Comparison of ENCODE assay signal across 9 cellular contexts in genomic region chr1:229325873-229326502, GRCh38. TPM values are rescaled to one million over a fixed set of nuclear protein-coding genes. Genes with fewer than 3 reads are reported as not detected.
A peak's percentile ranks its signal among the peaks of the same experiment; 100 is the strongest.
DNase-seq lines count a peak whose midpoint lies in the region; ATAC-seq and TF ChIP-seq lines count a peak whose summit lies in the region.
"Had no signal": no experiment of that assay in that cellular context is flagged by ENCODE, and none has a peak within 500 bp of the region (broad histone marks: within the 10 kb centered on the region; RNA-seq: fewer than 3 reads in every experiment).

No MANE protein-coding gene starts in this region.

- peaks cover 13% of the 10 kb centered on the region for H3K36me3 ChIP-seq in effector memory CD4-positive, alpha-beta T cell (ENCODE audit: control insufficient read depth, insufficient read depth, low read length)
- peaks cover 0 to 67% (median 54%) of the 10 kb centered on the region in 9 donors for H3K36me3 ChIP-seq in heart left ventricle

- POLR2A ChIA-PET in activated CD4-positive, alpha-beta T cell treated with anti-CD3 and anti-CD28 coated beads, Interleukin-2, amount 10 ng/mL, durations not matched to agents 7 days and 5 days (lab: Charles Lee) = no interaction called here

- intact Hi-C loops in heart left ventricle (cut with DNase I) = no loop called here

- CTCF ChIA-PET in activated CD4-positive, alpha-beta T cell treated with anti-CD3 and anti-CD28 coated beads, Interleukin-2, amount 10 ng/mL, durations not matched to agents 7 days and 5 days (lab: Charles Lee) = interaction anchor here (1.2 to 1.7 kb wide), 2 partner anchors 13 to 17 kb away, joined by 3 read pairs; partner anchors contain the start of gene CCSAP

- H3K4me1 Mint-ChIP-seq in activated CD4-positive, alpha-beta T cell treated with anti-CD3 and anti-CD28 coated beads, Interleukin-2, amount 10 ng/mL, durations not matched to agents 7 days and 5 days = peaks cover 22% of the 10 kb centered on the region
- H3K4me1 Mint-ChIP-seq in stimulated activated naive B cell treated with anti-CD40 and anti-IgM and Interleukin-4, amounts not matched to agents 10 μg/mL and 1 μg/mL and 100 μg/mL, for 72 hours = peaks cover 23 to 25% of the 10 kb centered on the region in 2 donors

- H3K9me3 ChIP-seq in effector memory CD4-positive, alpha-beta T cell (ENCODE audit: control insufficient read depth, low read length) = no peaks in the 10 kb centered on the region
- no peaks in the 10 kb centered on the region for H3K9me3 ChIP-seq in heart left ventricle

- peak overlapping the region; percentile 6 for H3K4me3 ChIP-seq in effector memory CD4-positive, alpha-beta T cell (ENCODE audit: insufficient read depth, low read depth, low read length, poor library complexity, severe bottlenecking)
- H3K4me3 ChIP-seq in heart left ventricle = peak overlapping the region in 1 of 12 donors; percentile 1

- ATAC-seq in stimulated activated naive B cell treated with anti-CD40 and anti-IgM and Interleukin-4, amounts not matched to agents 10 μg/mL and 1 μg/mL and 100 μg/mL, for 72 hours (replicated peaks) = peak in 1 of 2 donors; percentile 28
- no peak for ATAC-seq in heart left ventricle

- no peak for TF ChIP-seq CTCF in heart left ventricle (IDR thresholded peaks at IDR 0.05)

- H3K27me3 ChIP-seq in effector memory CD4-positive, alpha-beta T cell (replicated peaks; ENCODE audit: control insufficient read depth, insufficient read depth, low read length, poor library complexity, severe bottlenecking) = no peaks in the 10 kb centered on the region
- no peaks in the 10 kb centered on the region for H3K27me3 ChIP-seq in heart left ventricle

- H3K4me3 Mint-ChIP-seq in activated CD4-positive, alpha-beta T cell treated with anti-CD3 and anti-CD28 coated beads, Interleukin-2, amount 10 ng/mL, durations not matched to agents 7 days and 5 days = no peak overlapping the region
- peak overlapping the region in 1 of 2 donors; percentile 60 for H3K4me3 Mint-ChIP-seq in stimulated activated naive B cell treated with anti-CD40 and anti-IgM and Interleukin-4, amounts not matched to agents 10 μg/mL and 1 μg/mL and 100 μg/mL, for 72 hours

- H3K9me3 Mint-ChIP-seq in activated CD4-positive, alpha-beta T cell treated with anti-CD3 and anti-CD28 coated beads, Interleukin-2, amount 10 ng/mL, durations not matched to agents 7 days and 5 days = no peaks in the 10 kb centered on the region
- no peaks in the 10 kb centered on the region for H3K9me3 Mint-ChIP-seq in stimulated activated naive B cell treated with anti-CD40 and anti-IgM and Interleukin-4, amounts not matched to agents 10 μg/mL and 1 μg/mL and 100 μg/mL, for 72 hours

- WGBS in heart left ventricle, 4 donors = 76 to 84% (median 80%) methylated on average over 10 of the region's 10 CpGs

- H3K4me1 ChIP-seq in effector memory CD4-positive, alpha-beta T cell (ENCODE audit: control insufficient read depth, insufficient read depth, low read length, poor library complexity, severe bottlenecking) = peaks cover 14% of the 10 kb centered on the region
- peaks cover 0 to 20% (median 0%) of the 10 kb centered on the region in 12 donors for H3K4me1 ChIP-seq in heart left ventricle

- H3K27ac Mint-ChIP-seq in activated CD4-positive, alpha-beta T cell treated with anti-CD3 and anti-CD28 coated beads, Interleukin-2, amount 10 ng/mL, durations not matched to agents 7 days and 5 days = peak overlapping the region; percentile 66
- peak overlapping the region; percentile 87 for H3K27ac Mint-ChIP-seq in stimulated activated naive B cell treated with anti-CD40 and anti-IgM and Interleukin-4, amounts not matched to agents 10 μg/mL and 1 μg/mL and 100 μg/mL, for 72 hours

- H3K36me3 Mint-ChIP-seq in activated CD4-positive, alpha-beta T cell treated with anti-CD3 and anti-CD28 coated beads, Interleukin-2, amount 10 ng/mL, durations not matched to agents 7 days and 5 days (ENCODE audit: low read depth) = peaks cover 38% of the 10 kb centered on the region
- H3K36me3 Mint-ChIP-seq in stimulated activated naive B cell treated with anti-CD40 and anti-IgM and Interleukin-4, amounts not matched to agents 10 μg/mL and 1 μg/mL and 100 μg/mL, for 72 hours = peaks cover 26 to 35% of the 10 kb centered on the region in 2 donors

- H3K27me3 Mint-ChIP-seq in activated CD4-positive, alpha-beta T cell treated with anti-CD3 and anti-CD28 coated beads, Interleukin-2, amount 10 ng/mL, durations not matched to agents 7 days and 5 days = no peaks in the 10 kb centered on the region
- no peaks in the 10 kb centered on the region for H3K27me3 Mint-ChIP-seq in stimulated activated naive B cell treated with anti-CD40 and anti-IgM and Interleukin-4, amounts not matched to agents 10 μg/mL and 1 μg/mL and 100 μg/mL, for 72 hours

- DNase-seq in activated CD4-positive, alpha-beta T cell treated with anti-CD3 and anti-CD28 coated beads, Interleukin-2, amount 10 ng/mL, durations not matched to agents 7 days and 5 days = no peak
- no peak for DNase-seq in activated CD4-positive, alpha-beta T cell treated with anti-CD3 and anti-CD28 coated beads for 4 hours
- DNase-seq in NCI-H82 treated with DMSO at 0.1 percent for 48 hours (lab: John Stamatoyannopoulos, UW; ENCODE audit: unreplicated experiment) (peak; percentile 41), HuH-7.5 (ENCODE audit: low spot score) (no peak), heart left ventricle (no peak)
- DNase-seq in effector memory CD4-positive, alpha-beta T cell = no peak
- DNase-seq in stimulated activated naive B cell treated with anti-CD40 and anti-IgM and Interleukin-4, amounts not matched to agents 10 μg/mL and 1 μg/mL and 100 μg/mL, for 72 hours = no peak
- no peak for DNase-seq in stimulated activated CD4-positive, alpha-beta T cell treated with anti-CD3 and anti-CD28 coated beads, Interleukin-4, amount 100 ng/mL, for 1 hour
- DNase-seq: aorta had no signal

- H3K27ac ChIP-seq in effector memory CD4-positive, alpha-beta T cell (ENCODE audit: insufficient read depth, low read length, poor library complexity, severe bottlenecking) = peak overlapping the region; percentile 52
- H3K27ac ChIP-seq in heart left ventricle = peak overlapping the region in 1 of 12 donors; percentile 14

- TF ChIP-seq POLR2A in heart left ventricle (IDR thresholded peaks at IDR 0.05) = no peak

RNA-seq across cellular contexts. Expression of gene CCSAP, which starts 16.9 kb away (rescaled TPM):
- 10 to 100 TPM in 1 of 2 experiments, 1 to 10 TPM in 1; 9.1 to 10.1 TPM for total RNA-seq in activated CD4-positive, alpha-beta T cell treated with anti-CD3 and anti-CD28 coated beads, Interleukin-2, amount 10 ng/mL, durations not matched to agents 7 days and 5 days
- total RNA-seq in heart left ventricle = 1 to 10 TPM in 8 of 9 donors, under 1 TPM in 1; 0.94 to 6.2 (median 3.0) TPM
- polyA plus RNA-seq in heart left ventricle = 1 to 10 TPM; 1.1 to 1.4 TPM

RNA-seq across cellular contexts. Expression of gene RAB4A, which starts 55.1 kb away (rescaled TPM):
- 10 to 100 TPM; 35.5 to 41.0 TPM for total RNA-seq in activated CD4-positive, alpha-beta T cell treated with anti-CD3 and anti-CD28 coated beads, Interleukin-2, amount 10 ng/mL, durations not matched to agents 7 days and 5 days
- 100 to 1,000 TPM in 5 of 9 donors, 10 to 100 TPM in 4; 33.6 to 159 (median 121) TPM for total RNA-seq in heart left ventricle
- 10 to 100 TPM; 27.6 to 65.7 TPM for polyA plus RNA-seq in heart left ventricle
